ENCODE assay signal across 34 cellular contexts in genomic region chrX:7948483-7948882, GRCh38. TPM values are rescaled to one million over a fixed set of nuclear protein-coding genes. Genes with fewer than 3 reads are reported as not detected.
"Had no signal": no experiment of that assay in that cellular context is flagged by ENCODE, and none has a peak within 500 bp of the region (broad histone marks: within the 10 kb centered on the region; RNA-seq: fewer than 3 reads in every experiment).

No MANE protein-coding gene starts in this region.

- H3K27me3 ChIP-seq: brain microvascular endothelial cell had no signal

- H3K27ac ChIP-seq: brain microvascular endothelial cell, KMS-11, PC-9, RWPE1, WERI-Rb-1 had no signal

- H3K9me3 Mint-ChIP-seq: activated CD4-positive, alpha-beta T cell treated with anti-CD3 and anti-CD28 coated beads, Interleukin-2, amount 10 ng/mL, durations not matched to agents 24 days and 14 days; activated naive CD4-positive, alpha-beta T cell treated with anti-CD3 and anti-CD28 coated beads for 36 hours; activated naive CD4-positive, alpha-beta T cell treated with anti-CD3 and anti-CD28 coated beads, Interleukin-2, amount 50 U/mL, for 72 hours; activated T-cell treated with anti-CD3 and anti-CD28 coated beads, Interleukin-2, amount 50 U/mL, for 4 hours; activated T-helper 1 cell treated with anti-CD3 and anti-CD28 coated beads, Interleukin-12 subunit alpha, Interleukin-12 subunit beta, Interleukin-2, Interleukin-4 antibody, amounts not matched to agents 30 ng/mL and 10 ng/mL and 1 ng/mL, durations not matched to agents 14 hours and 24 hours and 36 hours; central memory CD8-positive, alpha-beta T cell had no signal

- H3K9ac ChIP-seq: KMS-11 had no signal

- H3K4me2 ChIP-seq: KMS-11, PC-9 had no signal

- ATAC-seq: activated CD8-positive, alpha-beta T cell treated with anti-CD3 and anti-CD28 coated beads, Interleukin-2, amount 10 ng/mL, durations not matched to agents 7 days and 5 days; activated naive CD4-positive, alpha-beta T cell treated with anti-CD3 and anti-CD28 coated beads, Interleukin-2, amount 50 U/mL, for 72 hours; activated T-cell treated with anti-CD3 and anti-CD28 coated beads, Interleukin-2, amount 50 U/mL, for 4 hours; Right ventricle myocardium inferior had no signal

- H2AFZ ChIP-seq: PC-9 had no signal

- H3K36me3 Mint-ChIP-seq: activated naive CD4-positive, alpha-beta T cell treated with anti-CD3 and anti-CD28 coated beads, Interleukin-2, amount 50 U/mL, for 72 hours had no signal

- FAIRE-seq: RCC 7860 had no signal

- H3K27ac Mint-ChIP-seq: activated CD4-positive, alpha-beta T cell treated with anti-CD3 and anti-CD28 coated beads, Interleukin-2, amount 10 ng/mL, durations not matched to agents 24 days and 14 days; activated CD8-positive, alpha-beta T cell treated with anti-CD3 and anti-CD28 coated beads, Interleukin-2, amount 10 ng/mL, durations not matched to agents 7 days and 5 days; activated naive CD4-positive, alpha-beta T cell treated with anti-CD3 and anti-CD28 coated beads for 36 hours; activated naive CD4-positive, alpha-beta T cell treated with anti-CD3 and anti-CD28 coated beads, Interleukin-2, amount 50 U/mL, for 72 hours; activated T-helper 1 cell treated with anti-CD3 and anti-CD28 coated beads, Interleukin-12 subunit alpha, Interleukin-12 subunit beta, Interleukin-2, Interleukin-4 antibody, amounts not matched to agents 30 ng/mL and 10 ng/mL and 1 ng/mL, durations not matched to agents 14 hours and 24 hours and 36 hours had no signal

- H3K27me3 Mint-ChIP-seq: activated CD4-positive, alpha-beta T cell treated with anti-CD3 and anti-CD28 coated beads, Interleukin-2, amount 10 ng/mL, durations not matched to agents 24 days and 14 days had no signal

- DNase-seq: activated CD4-positive, alpha-beta T cell treated with anti-CD3 and anti-CD28 coated beads for 1 hour; activated CD4-positive, alpha-beta T cell treated with anti-CD3 and anti-CD28 coated beads, Interleukin-2, amount 10 ng/mL, durations not matched to agents 24 days and 14 days; activated CD4-positive, alpha-beta T cell treated with anti-CD3 and anti-CD28 coated beads, Interleukin-2, amount 50 U/mL, for 48 hours; activated CD4-positive, CD25-positive, alpha-beta regulatory T cell; activated CD8-positive, alpha-beta memory T cell treated with anti-CD3 and anti-CD28 coated beads, Interleukin-2, amount 50 U/mL, for 4 hours; activated CD8-positive, alpha-beta T cell treated with anti-CD3 and anti-CD28 coated beads, Interleukin-2, amount 10 ng/mL, durations not matched to agents 7 days and 5 days; activated gamma-delta T cell treated with Interleukin-2 at 50 U/mL for 16 hours; activated naive CD4-positive, alpha-beta T cell treated with anti-CD3 and anti-CD28 coated beads for 36 hours; activated T-cell treated with anti-CD3 and anti-CD28 coated beads for 4 hours; activated T-cell treated with anti-CD3 and anti-CD28 coated beads, Interleukin-2, amount 50 U/mL, for 4 hours; anterior cingulate cortex; brain microvascular endothelial cell; MM.1S; MV-4-11; NCI-H1092; NCI-H1436 treated with DMSO at 0.1 percent for 48 hours; NCI-H1694 treated with DMSO at 0.1 percent for 48 hours; NCI-H2029; NCI-H345; NCI-H524 treated with DMSO at 0.1 percent for 48 hours; PC-9; SW 1271; T-helper 1 cell; T-helper 2 cell; T-helper 9 cell; WERI-Rb-1 had no signal

- H3K36me3 ChIP-seq: brain microvascular endothelial cell, WERI-Rb-1 had no signal

- H3K4me1 Mint-ChIP-seq: activated CD4-positive, alpha-beta T cell treated with anti-CD3 and anti-CD28 coated beads, Interleukin-2, amount 10 ng/mL, durations not matched to agents 24 days and 14 days; central memory CD8-positive, alpha-beta T cell had no signal

- H3K4me3 ChIP-seq: PC-9 had no signal

- H3K4me3 Mint-ChIP-seq: activated CD4-positive, alpha-beta T cell treated with anti-CD3 and anti-CD28 coated beads, Interleukin-2, amount 10 ng/mL, durations not matched to agents 24 days and 14 days; activated CD8-positive, alpha-beta T cell treated with anti-CD3 and anti-CD28 coated beads, Interleukin-2, amount 10 ng/mL, durations not matched to agents 7 days and 5 days; activated naive CD4-positive, alpha-beta T cell treated with anti-CD3 and anti-CD28 coated beads for 36 hours; activated T-cell treated with anti-CD3 and anti-CD28 coated beads, Interleukin-2, amount 50 U/mL, for 4 hours; activated T-helper 1 cell treated with anti-CD3 and anti-CD28 coated beads, Interleukin-12 subunit alpha, Interleukin-12 subunit beta, Interleukin-2, Interleukin-4 antibody, amounts not matched to agents 30 ng/mL and 10 ng/mL and 1 ng/mL, durations not matched to agents 14 hours and 24 hours and 36 hours; central memory CD8-positive, alpha-beta T cell had no signal

RNA-seq across cellular contexts. Expression of gene PNPLA4, which starts 21.3 kb away (rescaled TPM):
- total RNA-seq: LHCN-M2 had no signal
